Comparison of ENCODE assay signal across 1 cellular context in genomic region chr1:245156736-245157505, GRCh38.
TF ChIP-seq lines count a peak whose summit lies in the region.

No MANE protein-coding gene starts in this region.

TF ChIP-seq in HepG2, 621 proteins besides CTCF, POLR2A, EP300 and RAD21 (continued from another document):
- TF ChIP-seq PAXIP1 (CRISPR knock-in tag; conservative IDR thresholded peaks at IDR 0.05) (0 out of 2 replicates have a peak, but pooled peaks have one; percentile 20), HNF4A (CRISPR knock-in tag; IDR thresholded peaks at IDR 0.05) (peak; percentile 45), ZFP91 (CRISPR knock-in tag; IDR thresholded peaks at IDR 0.05; ENCODE audit: borderline replicate concordance) (0 out of 2 replicates have a peak, but pooled peaks have one; percentile 35), ZNF546 (CRISPR knock-in tag; conservative IDR thresholded peaks at IDR 0.05) (0 out of 2 replicates have a peak, but pooled peaks have one; percentile 29), ZBTB10 (CRISPR knock-in tag; IDR thresholded peaks at IDR 0.05; ENCODE audit: borderline replicate concordance) (no peak), SALL2 (CRISPR knock-in tag; IDR thresholded peaks at IDR 0.05) (no peak), ARID3A (IDR thresholded peaks at IDR 0.05; ENCODE audit: low read depth, low read length) (peak; percentile 21; the same call in 1 of the 2 replicates), HCFC1 (IDR thresholded peaks at IDR 0.05; ENCODE audit: low read depth, low read length) (no peak), BCL6 (CRISPR knock-in tag; IDR thresholded peaks at IDR 0.05) (peak; percentile 65), ZNF703 (CRISPR knock-in tag; IDR thresholded peaks at IDR 0.05; ENCODE audit: borderline replicate concordance) (0 out of 2 replicates have a peak, but pooled peaks have one; percentile 52), HDAC2 (CRISPR knock-in tag; IDR thresholded peaks at IDR 0.05) (peak; percentile 51), ZNF468 (CRISPR knock-in tag; IDR thresholded peaks at IDR 0.05) (no peak), RBM22 (optimal IDR thresholded peaks at IDR 0.05; ENCODE audit: low read length) (no peak), FOXA3 (CRISPR knock-in tag; IDR thresholded peaks at IDR 0.05) (0 out of 2 replicates have a peak, but pooled peaks have one; percentile 13), ZNF691 (CRISPR knock-in tag; IDR thresholded peaks at IDR 0.05; ENCODE audit: borderline replicate concordance, low read depth) (peak; percentile 81; the same call in 1 of the 2 replicates), JUND (CRISPR knock-in tag; IDR thresholded peaks at IDR 0.05) (no peak), RCOR2 (CRISPR knock-in tag; IDR thresholded peaks at IDR 0.05) (no peak), MAX (IDR thresholded peaks at IDR 0.05) (no peak), CBFB (CRISPR knock-in tag; IDR thresholded peaks at IDR 0.05) (peak; percentile 88), IKZF5 (CRISPR knock-in tag; IDR thresholded peaks at IDR 0.05) (no peak), RBM39 (IDR thresholded peaks at IDR 0.05; ENCODE audit: low read depth, low read length, poor library complexity, severe bottlenecking) (no peak), KAT7 (CRISPR knock-in tag; IDR thresholded peaks at IDR 0.05; ENCODE audit: borderline replicate concordance) (no peak), PHF8 (CRISPR knock-in tag; IDR thresholded peaks at IDR 0.05) (0 out of 2 replicates have a peak, but pooled peaks have one; percentile 19), HDAC1 (CRISPR knock-in tag; IDR thresholded peaks at IDR 0.05) (peak; percentile 37), ZNF724P (CRISPR knock-in tag; IDR thresholded peaks at IDR 0.05; ENCODE audit: borderline replicate concordance) (0 out of 2 replicates have a peak, but pooled peaks have one; percentile 11), PBX3 (CRISPR knock-in tag; IDR thresholded peaks at IDR 0.05; ENCODE audit: borderline replicate concordance) (0 out of 2 replicates have a peak, but pooled peaks have one; percentile 32), ATF5 (CRISPR knock-in tag; IDR thresholded peaks at IDR 0.05; ENCODE audit: low read depth) (no peak), FOXA1 (IDR thresholded peaks at IDR 0.05) (no peak), FOXA1 (CRISPR knock-in tag; IDR thresholded peaks at IDR 0.05) (peak; percentile 53; the same call in 1 of the 2 replicates), SIX1 (CRISPR knock-in tag; IDR thresholded peaks at IDR 0.05; ENCODE audit: borderline replicate concordance) (0 out of 2 replicates have a peak, but pooled peaks have one; percentile 48), GABPB1 (CRISPR knock-in tag; IDR thresholded peaks at IDR 0.05) (0 out of 2 replicates have a peak, but pooled peaks have one; percentile 9)
TF ChIP-seq in HepG2: peak in this region for 35.
